ENCODE assay signal across 1 cellular context in genomic region chr9:104779946-104780539, GRCh38.
TF ChIP-seq lines count a peak whose summit lies in the region.

No MANE protein-coding gene starts in this region.

TF ChIP-seq in endothelial cell of umbilical vein, 7 proteins besides CTCF, POLR2A, EP300 and RAD21:
- TF ChIP-seq POLR2AphosphoS5 (IDR thresholded peaks at IDR 0.05; ENCODE audit: insufficient read depth, low read depth, low read length) (no peak), FOS (IDR thresholded peaks at IDR 0.05; ENCODE audit: borderline replicate concordance, insufficient read depth, low read length) (no peak), MYC (IDR thresholded peaks at IDR 0.05; ENCODE audit: low read depth, low read length) (no peak), EZH2 (IDR thresholded peaks at IDR 0.05; ENCODE audit: borderline replicate concordance, low read depth, low read length, severe bottlenecking) (no peak), GATA2 (IDR thresholded peaks at IDR 0.05; ENCODE audit: insufficient read depth, insufficient read length, low read depth, low read length) (no peak), MAX (IDR thresholded peaks at IDR 0.05; ENCODE audit: insufficient read depth, insufficient read length) (no peak), JUN (IDR thresholded peaks at IDR 0.05; ENCODE audit: borderline replicate concordance, insufficient read depth, insufficient read length, low read depth) (no peak)
